Comparison of ENCODE assay signal across 8 cellular contexts in genomic region chr13:91554101-91554500, GRCh38.
"Had no signal": no experiment of that assay in that cellular context is flagged by ENCODE, and none has a peak within 500 bp of the region (broad histone marks: within the 10 kb centered on the region; RNA-seq: fewer than 3 reads in every experiment).

No MANE protein-coding gene starts in this region.

- DNase-seq: GDM1, GF-D8 had no signal

- ATAC-seq: GM12878 had no signal

- H3K4me3 ChIP-seq: GM12878 had no signal

- FAIRE-seq: G401.6, GM12878, GM12891, GM12892, GM18507, GM19239 had no signal
